21 cellular contexts compared by ENCODE assay signal in the genomic region with DNA sequence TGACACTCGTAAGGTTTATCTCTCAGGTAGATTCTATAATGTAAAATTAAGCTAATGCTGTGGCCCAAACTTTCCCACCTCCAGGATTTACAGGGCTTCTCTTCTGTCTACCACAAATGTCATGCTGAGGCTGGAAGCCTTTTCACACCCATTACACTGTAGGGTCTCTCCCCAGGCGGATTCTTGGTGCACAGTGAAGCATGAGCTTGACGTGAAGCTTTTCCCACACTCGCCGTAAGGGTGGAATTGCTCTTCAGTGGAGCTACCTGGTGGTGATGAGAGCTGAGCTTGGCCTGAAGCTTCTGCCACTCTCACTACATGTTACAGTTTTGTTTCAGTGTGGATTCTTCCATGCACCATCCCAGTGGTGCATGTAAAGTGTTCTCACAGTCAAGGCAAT. TPM values are rescaled to one million over a fixed set of nuclear protein-coding genes. Genes with fewer than 3 reads are reported as not detected.
"Had no signal": no experiment of that assay in that cellular context is flagged by ENCODE, and none has a peak within 500 bp of the region (broad histone marks: within the 10 kb centered on the region; RNA-seq: fewer than 3 reads in every experiment).

No MANE protein-coding gene starts in this region.

- H3K4me2 ChIP-seq: KMS-11 had no signal

- H3K27ac ChIP-seq: HL-60, KMS-11 had no signal

- H3K9ac ChIP-seq: KMS-11 had no signal

- DNase-seq: Kasumi-1, MM.1S, NCI-H1092 treated with DMSO at 0.1 percent for 48 hours, NCI-H1436, NCI-H187, NCI-H2029, NCI-H2081 treated with DMSO at 0.1 percent for 48 hours, NCI-H2171, NCI-H446, NCI-H510A, NCI-H524 treated with DMSO at 0.1 percent for 48 hours, NCI-H69, NCI-H774, RPMI8226, SHP77 had no signal

- ATAC-seq: SK-N-SH treated with all-trans-retinoic acid at 6 μM for 48 hours had no signal

- FAIRE-seq: HTR-8/SVneo, RCC 7860 had no signal

RNA-seq across cellular contexts. Expression of a gene that starts 57.5 kb away (rescaled TPM):
- total RNA-seq: SK-MEL-5 had no signal
